22 cellular contexts compared by ENCODE assay signal in the genomic region with DNA sequence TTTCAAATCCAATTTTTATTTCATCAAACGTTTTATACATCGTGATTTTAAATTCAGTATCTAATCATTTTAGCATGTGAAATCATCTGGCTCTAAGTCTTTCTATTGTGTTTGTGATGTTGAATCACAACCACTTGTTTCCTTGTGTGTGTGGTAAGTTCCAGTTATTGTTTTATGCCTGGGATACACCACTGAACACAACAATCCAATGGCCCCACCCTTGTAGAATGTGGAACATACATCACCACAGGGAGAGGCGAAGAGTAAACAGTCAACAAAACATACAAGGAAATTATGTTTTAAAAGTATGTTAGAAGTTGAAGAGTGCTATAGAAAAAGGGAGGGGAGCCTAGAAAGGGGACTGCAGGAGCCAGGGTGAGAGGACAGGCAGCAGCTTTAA.
"Had no signal": no experiment of that assay in that cellular context is flagged by ENCODE, and none has a peak within 500 bp of the region (broad histone marks: within the 10 kb centered on the region; RNA-seq: fewer than 3 reads in every experiment).

No MANE protein-coding gene starts in this region.

- H3K4me1 Mint-ChIP-seq: stimulated activated naive B cell treated with anti-CD40 and anti-IgM and Interleukin-4, amounts not matched to agents 10 μg/mL and 1 μg/mL and 100 μg/mL, for 72 hours; stimulated activated naive CD8-positive, alpha-beta T cell treated with anti-CD3 and anti-CD28 coated beads, Interleukin-15, amount 100 ng/mL, for 72 hours had no signal

- H3K9me3 Mint-ChIP-seq: natural killer cell treated with Interleukin-12 subunit alpha and Interleukin-12 subunit beta and Interleukin-15 and Interleukin-18, amount 100 ng/mL, for 72 hours; stimulated activated naive B cell treated with anti-CD40 and anti-IgM and Interleukin-4, amounts not matched to agents 10 μg/mL and 1 μg/mL and 100 μg/mL, for 72 hours; stimulated activated naive CD8-positive, alpha-beta T cell treated with anti-CD3 and anti-CD28 coated beads, Interleukin-15, amount 100 ng/mL, for 72 hours had no signal

- H3K36me3 ChIP-seq: pancreas had no signal

- ATAC-seq: natural killer cell treated with Interleukin-12 subunit alpha and Interleukin-12 subunit beta and Interleukin-15 and Interleukin-18, amount 100 ng/mL, for 72 hours; pancreas; sciatic nerve; stimulated activated naive B cell treated with anti-CD40 and anti-IgM and Interleukin-4, amounts not matched to agents 10 μg/mL and 1 μg/mL and 100 μg/mL, for 72 hours; stimulated activated naive CD8-positive, alpha-beta T cell treated with anti-CD3 and anti-CD28 coated beads, Interleukin-15, amount 100 ng/mL, for 72 hours had no signal

- DNase-seq: cerebellar nuclear complex; cortex of kidney; dorsolateral prefrontal cortex; effector CD8-positive, alpha-beta T cell; foreskin melanocyte; head of caudate nucleus; kidney; mammary epithelial cell; occipital lobe; pancreas; spleen; stimulated activated CD4-positive, alpha-beta T cell treated with anti-CD3 and anti-CD28 coated beads, Interleukin-15, amount 100 ng/mL, for 24 hours; stimulated activated CD4-positive, alpha-beta T cell treated with anti-CD3 and anti-CD28 coated beads, Interleukin-1b, Interleukin-23, amount 100 ng/mL, for 48 hours; stimulated activated CD4-positive, alpha-beta T cell treated with anti-CD3 and anti-CD28 coated beads, Interleukin-4, amount 100 ng/mL, for 4 hours; stimulated activated naive B cell treated with anti-CD40 and anti-IgM and Interleukin-4, amounts not matched to agents 10 μg/mL and 1 μg/mL and 100 μg/mL, for 72 hours; stimulated activated naive CD8-positive, alpha-beta T cell treated with anti-CD3 and anti-CD28 coated beads, Interleukin-15, amount 100 ng/mL, for 72 hours; testis; trophoblast cell had no signal

- H3K4me3 Mint-ChIP-seq: natural killer cell treated with Interleukin-12 subunit alpha and Interleukin-12 subunit beta and Interleukin-15 and Interleukin-18, amount 100 ng/mL, for 72 hours; stimulated activated naive B cell treated with anti-CD40 and anti-IgM and Interleukin-4, amounts not matched to agents 10 μg/mL and 1 μg/mL and 100 μg/mL, for 72 hours; stimulated activated naive CD8-positive, alpha-beta T cell treated with anti-CD3 and anti-CD28 coated beads, Interleukin-15, amount 100 ng/mL, for 72 hours had no signal

- FAIRE-seq: kidney had no signal

- H3K27me3 ChIP-seq: hepatocyte, pancreas, spleen, testis had no signal

- H3K27ac Mint-ChIP-seq: natural killer cell treated with Interleukin-12 subunit alpha and Interleukin-12 subunit beta and Interleukin-15 and Interleukin-18, amount 100 ng/mL, for 72 hours; progenitor cell of endocrine pancreas; stimulated activated naive B cell treated with anti-CD40 and anti-IgM and Interleukin-4, amounts not matched to agents 10 μg/mL and 1 μg/mL and 100 μg/mL, for 72 hours; stimulated activated naive CD8-positive, alpha-beta T cell treated with anti-CD3 and anti-CD28 coated beads, Interleukin-15, amount 100 ng/mL, for 72 hours had no signal

- H3K4me2 ChIP-seq: hepatocyte had no signal

- H2AFZ ChIP-seq: hepatocyte had no signal

- H3K27me3 Mint-ChIP-seq: natural killer cell treated with Interleukin-12 subunit alpha and Interleukin-12 subunit beta and Interleukin-15 and Interleukin-18, amount 100 ng/mL, for 72 hours; progenitor cell of endocrine pancreas; stimulated activated naive B cell treated with anti-CD40 and anti-IgM and Interleukin-4, amounts not matched to agents 10 μg/mL and 1 μg/mL and 100 μg/mL, for 72 hours; stimulated activated naive CD8-positive, alpha-beta T cell treated with anti-CD3 and anti-CD28 coated beads, Interleukin-15, amount 100 ng/mL, for 72 hours had no signal

- H3K4me3 ChIP-seq: dorsolateral prefrontal cortex, hepatocyte, pancreas, spleen, testis had no signal

- H3K27ac ChIP-seq: dorsolateral prefrontal cortex, hepatocyte, pancreas, spleen, testis had no signal

- H3K9me3 ChIP-seq: pancreas, spleen, testis had no signal

- H3K4me1 ChIP-seq: testis had no signal

- H3K79me2 ChIP-seq: hepatocyte had no signal
